9 cellular contexts compared by ENCODE assay signal in genomic region chr12:62261876-62262275, GRCh38. TPM values are rescaled to one million over a fixed set of nuclear protein-coding genes. Genes with fewer than 3 reads are reported as not detected.
DNase-seq lines count a peak whose midpoint lies in the region; ATAC-seq, FAIRE-seq and TF ChIP-seq lines count a peak whose summit lies in the region.
"Had no signal": no experiment of that assay in that cellular context is flagged by ENCODE, and none has a peak within 500 bp of the region (broad histone marks: within the 10 kb centered on the region; RNA-seq: fewer than 3 reads in every experiment).

No MANE protein-coding gene starts in this region.

- H3K27me3 Mint-ChIP-seq in activated naive CD4-positive, alpha-beta T cell treated with anti-CD3 and anti-CD28 coated beads, Interleukin-2, amount 50 U/mL, for 24 hours, result no peaks in the 10 kb centered on the region
- no peaks in the 10 kb centered on the region for H3K27me3 Mint-ChIP-seq in activated T-helper 1 cell treated with anti-CD3 and anti-CD28 coated beads, Interleukin-12 subunit alpha, Interleukin-12 subunit beta, Interleukin-2, Interleukin-4 antibody, amounts not matched to agents 30 ng/mL and 10 ng/mL and 1 ng/mL, durations not matched to agents 14 hours and 24 hours and 36 hours (ENCODE audit: insufficient read depth)

- H3K27ac Mint-ChIP-seq in activated naive CD4-positive, alpha-beta T cell treated with anti-CD3 and anti-CD28 coated beads, Interleukin-2, amount 50 U/mL, for 24 hours, result peak overlapping the region; percentile 66
- H3K27ac Mint-ChIP-seq in activated T-helper 1 cell treated with anti-CD3 and anti-CD28 coated beads, Interleukin-12 subunit alpha, Interleukin-12 subunit beta, Interleukin-2, Interleukin-4 antibody, amounts not matched to agents 30 ng/mL and 10 ng/mL and 1 ng/mL, durations not matched to agents 14 hours and 24 hours and 36 hours, result peak overlapping the region; percentile 53

- H3K27ac ChIP-seq in kidney (ENCODE audit: low read depth in 2 of 2, low read length in 2 of 2) (no peak overlapping the region), testis (peak overlapping the region; percentile 33 to 98), aorta (ENCODE audit: low read depth in 1 of 2, low read length in 2 of 2) (no peak overlapping the region)

- H3K36me3 Mint-ChIP-seq in activated naive CD4-positive, alpha-beta T cell treated with anti-CD3 and anti-CD28 coated beads, Interleukin-2, amount 50 U/mL, for 24 hours, result peaks cover 13% of the 10 kb centered on the region
- H3K36me3 Mint-ChIP-seq in activated T-helper 1 cell treated with anti-CD3 and anti-CD28 coated beads, Interleukin-12 subunit alpha, Interleukin-12 subunit beta, Interleukin-2, Interleukin-4 antibody, amounts not matched to agents 30 ng/mL and 10 ng/mL and 1 ng/mL, durations not matched to agents 14 hours and 24 hours and 36 hours (ENCODE audit: low read depth), result peaks cover 11% of the 10 kb centered on the region

- TF ChIP-seq CTCF in kidney (IDR thresholded peaks at IDR 0.05; ENCODE audit: borderline replicate concordance, extremely low read depth, insufficient read depth) (no peak), testis (IDR thresholded peaks at IDR 0.05) (no peak)

- peak overlapping the region in 1 of 2 donors; percentile 85 for H3K9ac ChIP-seq in kidney (ENCODE audit: low read length in 2 of 2)

- no peak for ATAC-seq in aorta (ENCODE audit: low FRiP score)

- H3K27me3 ChIP-seq in testis (no peaks in the 10 kb centered on the region), aorta (ENCODE audit: control insufficient read depth in 1 of 2, insufficient read depth in 2 of 2, low read length in 1 of 2) (no peaks in the 10 kb centered on the region)
- H3K27me3 ChIP-seq: transverse colon had no signal

- H3K36me3 ChIP-seq in kidney (ENCODE audit: control insufficient read depth in 1 of 2, insufficient read depth in 2 of 2, low read length in 2 of 2) (no peaks in the 10 kb centered on the region), testis (ENCODE audit: low read depth, missing control alignments) (peaks cover 3% of the 10 kb centered on the region), aorta (ENCODE audit: control insufficient read depth in 1 of 2, insufficient read depth in 2 of 2, low read length in 1 of 2) (no peaks in the 10 kb centered on the region)
- H3K36me3 ChIP-seq: transverse colon had no signal

- peaks cover 64% of the 10 kb centered on the region for H3K4me1 Mint-ChIP-seq in activated naive CD4-positive, alpha-beta T cell treated with anti-CD3 and anti-CD28 coated beads, Interleukin-2, amount 50 U/mL, for 24 hours
- H3K4me1 Mint-ChIP-seq in activated T-helper 1 cell treated with anti-CD3 and anti-CD28 coated beads, Interleukin-12 subunit alpha, Interleukin-12 subunit beta, Interleukin-2, Interleukin-4 antibody, amounts not matched to agents 30 ng/mL and 10 ng/mL and 1 ng/mL, durations not matched to agents 14 hours and 24 hours and 36 hours (ENCODE audit: low read depth), result peaks cover 73% of the 10 kb centered on the region

- H3K4me3 ChIP-seq in kidney (ENCODE audit: low read length in 2 of 2), result peak overlapping the region; percentile 95 to 99
- H3K4me3 ChIP-seq in testis, result peak overlapping the region; percentile 90 to 100
- H3K4me3 ChIP-seq in aorta (ENCODE audit: low read length in 2 of 2), result peak overlapping the region in 1 of 2 donors; percentile 26

- H3K4me3 Mint-ChIP-seq in activated naive CD4-positive, alpha-beta T cell treated with anti-CD3 and anti-CD28 coated beads, Interleukin-2, amount 50 U/mL, for 24 hours, result peak overlapping the region; percentile 99
- H3K4me3 Mint-ChIP-seq in activated T-helper 1 cell treated with anti-CD3 and anti-CD28 coated beads, Interleukin-12 subunit alpha, Interleukin-12 subunit beta, Interleukin-2, Interleukin-4 antibody, amounts not matched to agents 30 ng/mL and 10 ng/mL and 1 ng/mL, durations not matched to agents 14 hours and 24 hours and 36 hours, result peak overlapping the region; percentile 97

- DNase-seq in activated naive CD4-positive, alpha-beta T cell (lab: John Stamatoyannopoulos, UW), result no peak
- DNase-seq in activated T-helper 1 cell treated with anti-CD3 and anti-CD28 coated beads, Interleukin-12 subunit alpha, Interleukin-12 subunit beta, Interleukin-2, Interleukin-4 antibody, amounts not matched to agents 30 ng/mL and 10 ng/mL and 1 ng/mL, durations not matched to agents 14 hours and 24 hours and 36 hours (ENCODE audit: low spot score), result no peak
- peak; percentile 44 for DNase-seq in kidney
- no peak for DNase-seq in testis
- no peak for DNase-seq in aorta
- no peak for DNase-seq in cerebellar cortex (ENCODE audit: low spot score)
- DNase-seq in HK-2 (ENCODE audit: unreplicated experiment), result no peak
- DNase-seq: transverse colon had no signal

- H3K4me1 ChIP-seq in kidney (ENCODE audit: control insufficient read depth in 1 of 2, insufficient read depth in 1 of 2, low read depth in 1 of 2, low read length in 2 of 2), result peaks cover 4% of the 10 kb centered on the region in 2 donors
- H3K4me1 ChIP-seq in testis, result peaks cover 20% of the 10 kb centered on the region
- H3K4me1 ChIP-seq in aorta (ENCODE audit: control insufficient read depth in 1 of 2, insufficient read depth in 2 of 2, low read length in 2 of 2), result peaks cover 0 to 2% of the 10 kb centered on the region in 2 donors

- FAIRE-seq in kidney (lab: Jason Lieb, UNC), result no peak

- no peaks in the 10 kb centered on the region for H3K9me3 Mint-ChIP-seq in activated naive CD4-positive, alpha-beta T cell treated with anti-CD3 and anti-CD28 coated beads, Interleukin-2, amount 50 U/mL, for 24 hours
- no peaks in the 10 kb centered on the region for H3K9me3 Mint-ChIP-seq in activated T-helper 1 cell treated with anti-CD3 and anti-CD28 coated beads, Interleukin-12 subunit alpha, Interleukin-12 subunit beta, Interleukin-2, Interleukin-4 antibody, amounts not matched to agents 30 ng/mL and 10 ng/mL and 1 ng/mL, durations not matched to agents 14 hours and 24 hours and 36 hours

- WGBS in testis, 2 donors, result 46 to 61% methylated on average over 8 of the region's 8 CpGs
- 82 to 88% methylated on average over 8 of the region's 8 CpGs for WGBS in aorta, 2 donors

- intact Hi-C loops in activated T-helper 1 cell treated with anti-CD3 and anti-CD28 coated beads, Interleukin-12 subunit alpha, Interleukin-12 subunit beta, Interleukin-2, Interleukin-4 antibody, amounts not matched to agents 30 ng/mL and 10 ng/mL and 1 ng/mL, durations not matched to agents 14 hours and 24 hours and 36 hours (cut with micrococcal nuclease), result loop anchor here (2.0 to 10.0 kb wide), 6 partner anchors 29 to 533 kb away; no protein-coding TSS in a partner anchor
- intact Hi-C loops in kidney (cut with DNase I), result no loop called here
- intact Hi-C loops in testis (cut with DNase I; ENCODE audit: low total_unique reads), result no loop called here
- intact Hi-C loops in aorta (cut with DNase I), result loop anchor here (5.0 to 10.0 kb wide), 3 partner anchors 100 to 173 kb away; no protein-coding TSS in a partner anchor

- no peak for TF ChIP-seq POLR2A in testis (IDR thresholded peaks at IDR 0.05)

- H3K9me3 ChIP-seq in kidney (ENCODE audit: control insufficient read depth in 1 of 2, low read length in 2 of 2), result no peaks in the 10 kb centered on the region
- H3K9me3 ChIP-seq in testis, result no peaks in the 10 kb centered on the region
- no peaks in the 10 kb centered on the region for H3K9me3 ChIP-seq in aorta (ENCODE audit: control insufficient read depth, low read length)
- H3K9me3 ChIP-seq: transverse colon had no signal

RNA-seq across cellular contexts. Expression of gene USP15, which starts 1.7 kb away (rescaled TPM):
- 100 and 110 TPM in 2 replicates for total RNA-seq in activated T-helper 1 cell treated with anti-CD3 and anti-CD28 coated beads, Interleukin-12 subunit alpha, Interleukin-12 subunit beta, Interleukin-2, Interleukin-4 antibody, amounts not matched to agents 30 ng/mL and 10 ng/mL and 1 ng/mL, durations not matched to agents 14 hours and 24 hours and 36 hours
- total RNA-seq in kidney, result 62.8 TPM
- polyA plus RNA-seq in kidney (ENCODE audit: insufficient read depth, low read depth, low replicate concordance), result 31.7 TPM
- total RNA-seq in testis, result 100 to 1,000 TPM; 128 to 146 TPM
- 66.1 TPM for polyA plus RNA-seq in testis (ENCODE audit: insufficient read depth, low read depth, low replicate concordance)
- 100 to 1,000 TPM in 1 of 2 donors, 10 to 100 TPM in 1; 97.9 to 102 TPM for total RNA-seq in aorta
- 10 to 100 TPM; 16.3 to 34.4 TPM for polyA plus RNA-seq in aorta

Comparison
In these comparisons a context has a peak if more than half of its experiments do, and no peak if none do; other contexts are left out.
1. H3K27ac ChIP-seq: peak in testis (2 of 2); none in kidney (0 of 2) and aorta (0 of 2).
2. intact Hi-C loops: an anchor here in activated T-helper 1 cell treated with anti-CD3 and anti-CD28 coated beads, Interleukin-12 subunit alpha, Interleukin-12 subunit beta, Interleukin-2, Interleukin-4 antibody, amounts not matched to agents 30 ng/mL and 10 ng/mL and 1 ng/mL, durations not matched to agents 14 hours and 24 hours and 36 hours (2.0 to 10.0 kb wide) and aorta (5.0 to 10.0 kb wide); none called in kidney and testis.